In genomic region chr2:58553937-58554336, GRCh38 we compare ENCODE assay signal across 10 cellular contexts.
A peak's percentile ranks its signal among the peaks of the same experiment; 100 is the strongest.
DNase-seq lines count a peak whose midpoint lies in the region; ATAC-seq and TF ChIP-seq lines count a peak whose summit lies in the region.
"Had no signal": no experiment of that assay in that cellular context is flagged by ENCODE, and none has a peak within 500 bp of the region (broad histone marks: within the 10 kb centered on the region; RNA-seq: fewer than 3 reads in every experiment).

No MANE protein-coding gene starts in this region.

- 42% methylated on average over 2 of the region's 2 CpGs for WGBS in right cardiac atrium

- TF ChIP-seq CTCF in cardiac muscle cell (IDR thresholded peaks at IDR 0.05; ENCODE audit: low read depth, low read length) (peak; percentile 3), epithelial cell of proximal tubule (conservative IDR thresholded peaks at IDR 0.05; ENCODE audit: low read depth, low read length) (peak; percentile 65)

- no peak overlapping the region for H3K27ac ChIP-seq in cardiac muscle cell
- H3K27ac ChIP-seq in right cardiac atrium (ENCODE audit: low read length), result no peak overlapping the region
- no peak overlapping the region for H3K27ac ChIP-seq in CD4-positive, alpha-beta memory T cell (ENCODE audit: low read depth, low read length)

- H3K4me3 Mint-ChIP-seq in CD4-positive, alpha-beta memory T cell, result no peak overlapping the region

- POLR2A ChIA-PET in CD4-positive, alpha-beta memory T cell (lab: Charles Lee; ENCODE audit: partially characterized antibody), result no interaction called here

- ATAC-seq in right cardiac atrium, result no peak
- ATAC-seq in GM18907 (IDR thresholded peaks at IDR 0.05; ENCODE audit: unreplicated experiment), result no peak
- ATAC-seq in GM19035 (IDR thresholded peaks at IDR 0.05; ENCODE audit: unreplicated experiment), result no peak

- no peaks in the 10 kb centered on the region for H3K9me3 ChIP-seq in cardiac muscle cell (ENCODE audit: low read depth)
- H3K9me3 ChIP-seq in right cardiac atrium (ENCODE audit: control insufficient read depth, low read length), result no peaks in the 10 kb centered on the region
- no peaks in the 10 kb centered on the region for H3K9me3 ChIP-seq in CD4-positive, alpha-beta memory T cell (ENCODE audit: control insufficient read depth in 1 of 2, low read length in 2 of 2)

- peaks cover 0 to 2% (median 0%) of the 10 kb centered on the region in 8 donors for H3K9me3 Mint-ChIP-seq in CD4-positive, alpha-beta memory T cell

- H3K36me3 ChIP-seq in cardiac muscle cell, result no peaks in the 10 kb centered on the region
- H3K36me3 ChIP-seq in CD4-positive, alpha-beta memory T cell (ENCODE audit: insufficient read depth, low read length), result no peaks in the 10 kb centered on the region

- no peaks in the 10 kb centered on the region for H3K27me3 ChIP-seq in cardiac muscle cell
- no peaks in the 10 kb centered on the region for H3K27me3 ChIP-seq in right cardiac atrium (ENCODE audit: control insufficient read depth, insufficient read depth)
- H3K27me3 ChIP-seq in CD4-positive, alpha-beta memory T cell (ENCODE audit: insufficient read depth, low read length), result no peaks in the 10 kb centered on the region

- H3K4me3 ChIP-seq in cardiac muscle cell (no peak overlapping the region), right cardiac atrium (ENCODE audit: low read length) (no peak overlapping the region), epithelial cell of proximal tubule (ENCODE audit: low read depth, low read length) (no peak overlapping the region)
- H3K4me3 ChIP-seq in CD4-positive, alpha-beta memory T cell (ENCODE audit: low read length in 2 of 2), result no peak overlapping the region

- DNase-seq in cardiac muscle cell (ENCODE audit: low read depth in 1 of 2, low spot score in 1 of 2) (peak; percentile 1 to 23), right cardiac atrium (no peak), M059J (ENCODE audit: low read depth) (peak; percentile 6), epithelial cell of proximal tubule (ENCODE audit: low read depth) (no peak), SIG-M5 treated with dmso at 0.1 percent for 504 hours (lab: John Stamatoyannopoulos, UW; ENCODE audit: unreplicated experiment) (no peak)
- DNase-seq in CD4-positive, alpha-beta memory T cell, result no peak
- DNase-seq: activated naive CD4-positive, alpha-beta T cell treated with Interleukin-2 at 50 U/mL for 16 hours; T-helper 2 cell had no signal

- CTCF ChIA-PET in CD4-positive, alpha-beta memory T cell (lab: Charles Lee; ENCODE audit: partially characterized antibody), result no interaction called here

- H3K27me3 Mint-ChIP-seq in CD4-positive, alpha-beta memory T cell, result peaks cover 0 to 2% of the 10 kb centered on the region in 2 donors

- intact Hi-C loops in right cardiac atrium (cut with DNase I), result no loop called here
- intact Hi-C loops in CD4-positive, alpha-beta memory T cell (cut with micrococcal nuclease), result no loop called here

- no peaks in the 10 kb centered on the region for H3K36me3 Mint-ChIP-seq in CD4-positive, alpha-beta memory T cell

- no peaks in the 10 kb centered on the region for H3K4me1 Mint-ChIP-seq in CD4-positive, alpha-beta memory T cell

- no peaks in the 10 kb centered on the region for H3K4me1 ChIP-seq in cardiac muscle cell (ENCODE audit: low read depth)
- no peaks in the 10 kb centered on the region for H3K4me1 ChIP-seq in right cardiac atrium (ENCODE audit: control insufficient read depth, insufficient read depth, low read length)
- H3K4me1 ChIP-seq in CD4-positive, alpha-beta memory T cell (ENCODE audit: insufficient read depth, low read length), result no peaks in the 10 kb centered on the region

- no peak overlapping the region for H3K27ac Mint-ChIP-seq in CD4-positive, alpha-beta memory T cell

Comparison
In these comparisons a context has a peak if more than half of its experiments do, and no peak if none do; other contexts are left out.
1. DNase-seq: peak in cardiac muscle cell (2 of 2) and M059J (single experiment); none in right cardiac atrium (0 of 3), epithelial cell of proximal tubule (single experiment), CD4-positive, alpha-beta memory T cell (0 of 5) and SIG-M5 treated with dmso at 0.1 percent for 504 hours (single experiment).